1 cellular context compared by ENCODE assay signal in the genomic region with DNA sequence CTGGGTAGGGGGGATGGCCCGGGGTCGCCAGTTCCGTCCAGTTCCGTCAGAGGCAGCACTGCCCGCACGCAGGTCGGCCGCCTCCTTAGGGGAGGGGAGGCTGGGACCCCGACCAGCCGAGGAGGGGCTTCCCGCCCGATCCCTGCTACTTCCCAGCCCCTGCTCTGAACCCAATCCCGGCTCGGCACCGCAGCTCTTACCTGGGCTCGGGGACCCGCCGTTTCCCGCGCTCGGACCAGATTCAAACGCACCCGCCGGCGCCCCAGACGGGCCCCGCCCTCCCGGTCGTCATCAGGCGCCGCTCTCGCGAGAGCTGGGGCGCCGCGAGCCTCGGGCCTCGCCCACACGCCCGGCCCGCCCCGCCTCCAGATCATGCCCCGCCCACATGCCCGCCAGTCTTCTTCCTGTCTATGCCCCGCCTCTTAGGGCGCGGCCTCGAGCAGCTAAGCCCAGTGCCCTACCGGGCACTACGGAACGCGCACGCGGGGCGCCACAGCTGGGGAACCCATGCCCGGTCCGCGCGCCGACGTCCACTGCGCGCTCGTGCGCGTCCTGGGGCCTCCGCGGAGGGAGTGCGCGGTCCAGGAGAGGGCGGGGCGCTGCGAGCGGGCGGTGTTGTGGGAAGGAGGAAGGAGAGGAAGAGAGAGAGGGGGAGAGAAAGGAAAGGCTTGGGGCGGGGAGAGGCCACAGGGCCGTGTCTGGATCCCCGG.
A peak's percentile ranks its signal among the peaks of the same experiment; 100 is the strongest.
TF ChIP-seq lines count a peak whose summit lies in the region.

A gene with protein sequence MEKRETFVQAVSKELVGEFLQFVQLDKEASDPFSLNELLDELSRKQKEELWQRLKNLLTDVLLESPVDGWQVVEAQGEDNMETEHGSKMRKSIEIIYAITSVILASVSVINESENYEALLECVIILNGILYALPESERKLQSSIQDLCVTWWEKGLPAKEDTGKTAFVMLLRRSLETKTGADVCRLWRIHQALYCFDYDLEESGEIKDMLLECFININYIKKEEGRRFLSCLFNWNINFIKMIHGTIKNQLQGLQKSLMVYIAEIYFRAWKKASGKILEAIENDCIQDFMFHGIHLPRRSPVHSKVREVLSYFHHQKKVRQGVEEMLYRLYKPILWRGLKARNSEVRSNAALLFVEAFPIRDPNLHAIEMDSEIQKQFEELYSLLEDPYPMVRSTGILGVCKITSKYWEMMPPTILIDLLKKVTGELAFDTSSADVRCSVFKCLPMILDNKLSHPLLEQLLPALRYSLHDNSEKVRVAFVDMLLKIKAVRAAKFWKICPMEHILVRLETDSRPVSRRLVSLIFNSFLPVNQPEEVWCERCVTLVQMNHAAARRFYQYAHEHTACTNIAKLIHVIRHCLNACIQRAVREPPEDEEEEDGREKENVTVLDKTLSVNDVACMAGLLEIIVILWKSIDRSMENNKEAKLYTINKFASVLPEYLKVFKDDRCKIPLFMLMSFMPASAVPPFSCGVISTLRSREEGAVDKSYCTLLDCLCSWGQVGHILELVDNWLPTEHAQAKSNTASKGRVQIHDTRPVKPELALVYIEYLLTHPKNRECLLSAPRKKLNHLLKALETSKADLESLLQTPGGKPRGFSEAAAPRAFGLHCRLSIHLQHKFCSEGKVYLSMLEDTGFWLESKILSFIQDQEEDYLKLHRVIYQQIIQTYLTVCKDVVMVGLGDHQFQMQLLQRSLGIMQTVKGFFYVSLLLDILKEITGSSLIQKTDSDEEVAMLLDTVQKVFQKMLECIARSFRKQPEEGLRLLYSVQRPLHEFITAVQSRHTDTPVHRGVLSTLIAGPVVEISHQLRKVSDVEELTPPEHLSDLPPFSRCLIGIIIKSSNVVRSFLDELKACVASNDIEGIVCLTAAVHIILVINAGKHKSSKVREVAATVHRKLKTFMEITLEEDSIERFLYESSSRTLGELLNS (minus strand): TSS at position 281 of the 710 bp plus-strand sequence. CDS start 2,905 bp downstream, outside the sequence.

TF ChIP-seq in K562, 482 proteins besides CTCF, POLR2A, EP300 and RAD21 (continued from another document and continues in another):
- TF ChIP-seq, protein P1, sequence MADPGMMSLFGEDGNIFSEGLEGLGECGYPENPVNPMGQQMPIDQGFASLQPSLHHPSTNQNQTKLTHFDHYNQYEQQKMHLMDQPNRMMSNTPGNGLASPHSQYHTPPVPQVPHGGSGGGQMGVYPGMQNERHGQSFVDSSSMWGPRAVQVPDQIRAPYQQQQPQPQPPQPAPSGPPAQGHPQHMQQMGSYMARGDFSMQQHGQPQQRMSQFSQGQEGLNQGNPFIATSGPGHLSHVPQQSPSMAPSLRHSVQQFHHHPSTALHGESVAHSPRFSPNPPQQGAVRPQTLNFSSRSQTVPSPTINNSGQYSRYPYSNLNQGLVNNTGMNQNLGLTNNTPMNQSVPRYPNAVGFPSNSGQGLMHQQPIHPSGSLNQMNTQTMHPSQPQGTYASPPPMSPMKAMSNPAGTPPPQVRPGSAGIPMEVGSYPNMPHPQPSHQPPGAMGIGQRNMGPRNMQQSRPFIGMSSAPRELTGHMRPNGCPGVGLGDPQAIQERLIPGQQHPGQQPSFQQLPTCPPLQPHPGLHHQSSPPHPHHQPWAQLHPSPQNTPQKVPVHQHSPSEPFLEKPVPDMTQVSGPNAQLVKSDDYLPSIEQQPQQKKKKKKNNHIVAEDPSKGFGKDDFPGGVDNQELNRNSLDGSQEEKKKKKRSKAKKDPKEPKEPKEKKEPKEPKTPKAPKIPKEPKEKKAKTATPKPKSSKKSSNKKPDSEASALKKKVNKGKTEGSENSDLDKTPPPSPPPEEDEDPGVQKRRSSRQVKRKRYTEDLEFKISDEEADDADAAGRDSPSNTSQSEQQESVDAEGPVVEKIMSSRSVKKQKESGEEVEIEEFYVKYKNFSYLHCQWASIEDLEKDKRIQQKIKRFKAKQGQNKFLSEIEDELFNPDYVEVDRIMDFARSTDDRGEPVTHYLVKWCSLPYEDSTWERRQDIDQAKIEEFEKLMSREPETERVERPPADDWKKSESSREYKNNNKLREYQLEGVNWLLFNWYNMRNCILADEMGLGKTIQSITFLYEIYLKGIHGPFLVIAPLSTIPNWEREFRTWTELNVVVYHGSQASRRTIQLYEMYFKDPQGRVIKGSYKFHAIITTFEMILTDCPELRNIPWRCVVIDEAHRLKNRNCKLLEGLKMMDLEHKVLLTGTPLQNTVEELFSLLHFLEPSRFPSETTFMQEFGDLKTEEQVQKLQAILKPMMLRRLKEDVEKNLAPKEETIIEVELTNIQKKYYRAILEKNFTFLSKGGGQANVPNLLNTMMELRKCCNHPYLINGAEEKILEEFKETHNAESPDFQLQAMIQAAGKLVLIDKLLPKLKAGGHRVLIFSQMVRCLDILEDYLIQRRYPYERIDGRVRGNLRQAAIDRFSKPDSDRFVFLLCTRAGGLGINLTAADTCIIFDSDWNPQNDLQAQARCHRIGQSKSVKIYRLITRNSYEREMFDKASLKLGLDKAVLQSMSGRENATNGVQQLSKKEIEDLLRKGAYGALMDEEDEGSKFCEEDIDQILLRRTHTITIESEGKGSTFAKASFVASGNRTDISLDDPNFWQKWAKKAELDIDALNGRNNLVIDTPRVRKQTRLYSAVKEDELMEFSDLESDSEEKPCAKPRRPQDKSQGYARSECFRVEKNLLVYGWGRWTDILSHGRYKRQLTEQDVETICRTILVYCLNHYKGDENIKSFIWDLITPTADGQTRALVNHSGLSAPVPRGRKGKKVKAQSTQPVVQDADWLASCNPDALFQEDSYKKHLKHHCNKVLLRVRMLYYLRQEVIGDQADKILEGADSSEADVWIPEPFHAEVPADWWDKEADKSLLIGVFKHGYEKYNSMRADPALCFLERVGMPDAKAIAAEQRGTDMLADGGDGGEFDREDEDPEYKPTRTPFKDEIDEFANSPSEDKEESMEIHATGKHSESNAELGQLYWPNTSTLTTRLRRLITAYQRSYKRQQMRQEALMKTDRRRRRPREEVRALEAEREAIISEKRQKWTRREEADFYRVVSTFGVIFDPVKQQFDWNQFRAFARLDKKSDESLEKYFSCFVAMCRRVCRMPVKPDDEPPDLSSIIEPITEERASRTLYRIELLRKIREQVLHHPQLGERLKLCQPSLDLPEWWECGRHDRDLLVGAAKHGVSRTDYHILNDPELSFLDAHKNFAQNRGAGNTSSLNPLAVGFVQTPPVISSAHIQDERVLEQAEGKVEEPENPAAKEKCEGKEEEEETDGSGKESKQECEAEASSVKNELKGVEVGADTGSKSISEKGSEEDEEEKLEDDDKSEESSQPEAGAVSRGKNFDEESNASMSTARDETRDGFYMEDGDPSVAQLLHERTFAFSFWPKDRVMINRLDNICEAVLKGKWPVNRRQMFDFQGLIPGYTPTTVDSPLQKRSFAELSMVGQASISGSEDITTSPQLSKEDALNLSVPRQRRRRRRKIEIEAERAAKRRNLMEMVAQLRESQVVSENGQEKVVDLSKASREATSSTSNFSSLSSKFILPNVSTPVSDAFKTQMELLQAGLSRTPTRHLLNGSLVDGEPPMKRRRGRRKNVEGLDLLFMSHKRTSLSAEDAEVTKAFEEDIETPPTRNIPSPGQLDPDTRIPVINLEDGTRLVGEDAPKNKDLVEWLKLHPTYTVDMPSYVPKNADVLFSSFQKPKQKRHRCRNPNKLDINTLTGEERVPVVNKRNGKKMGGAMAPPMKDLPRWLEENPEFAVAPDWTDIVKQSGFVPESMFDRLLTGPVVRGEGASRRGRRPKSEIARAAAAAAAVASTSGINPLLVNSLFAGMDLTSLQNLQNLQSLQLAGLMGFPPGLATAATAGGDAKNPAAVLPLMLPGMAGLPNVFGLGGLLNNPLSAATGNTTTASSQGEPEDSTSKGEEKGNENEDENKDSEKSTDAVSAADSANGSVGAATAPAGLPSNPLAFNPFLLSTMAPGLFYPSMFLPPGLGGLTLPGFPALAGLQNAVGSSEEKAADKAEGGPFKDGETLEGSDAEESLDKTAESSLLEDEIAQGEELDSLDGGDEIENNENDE (IDR thresholded peaks at IDR 0.05; ENCODE audit: low read depth, low read length), result no peak
- TF ChIP-seq MEF2A (IDR thresholded peaks at IDR 0.05; ENCODE audit: control insufficient read depth, low read depth, low read length) (no peak; the same call in 1 of the 2 replicates), L3MBTL2 (IDR thresholded peaks at IDR 0.05) (peak; percentile 94), TAF15 (IDR thresholded peaks at IDR 0.05; ENCODE audit: low read depth, low read length) (no peak), NFIX (CRISPR knock-in tag; IDR thresholded peaks at IDR 0.05; ENCODE audit: low read depth) (no peak), NRF1 (conservative IDR thresholded peaks at IDR 0.05 in 1 of 2, IDR thresholded peaks at IDR 0.05 in 1 of 2) (peak; percentile 91 to 92), HEY1 (CRISPR knock-in tag; IDR thresholded peaks at IDR 0.05; ENCODE audit: borderline replicate concordance) (no peak), CBX2 (IDR thresholded peaks at IDR 0.05; ENCODE audit: insufficient read depth, low read length, poor library complexity, severe bottlenecking) (no peak), ZNF75A (CRISPR knock-in tag; IDR thresholded peaks at IDR 0.05) (no peak), ARNT (IDR thresholded peaks at IDR 0.05) (no peak), NEUROD1 (IDR thresholded peaks at IDR 0.05; ENCODE audit: borderline replicate concordance, low read depth, low read length, partially characterized antibody) (no peak), CXXC5 (CRISPR knock-in tag; IDR thresholded peaks at IDR 0.05) (peak; percentile 91), HDGF (IDR thresholded peaks at IDR 0.05) (no peak), ZNF644 (tag; IDR thresholded peaks at IDR 0.05; ENCODE audit: low read depth) (no peak)
- TF ChIP-seq, protein P2, sequence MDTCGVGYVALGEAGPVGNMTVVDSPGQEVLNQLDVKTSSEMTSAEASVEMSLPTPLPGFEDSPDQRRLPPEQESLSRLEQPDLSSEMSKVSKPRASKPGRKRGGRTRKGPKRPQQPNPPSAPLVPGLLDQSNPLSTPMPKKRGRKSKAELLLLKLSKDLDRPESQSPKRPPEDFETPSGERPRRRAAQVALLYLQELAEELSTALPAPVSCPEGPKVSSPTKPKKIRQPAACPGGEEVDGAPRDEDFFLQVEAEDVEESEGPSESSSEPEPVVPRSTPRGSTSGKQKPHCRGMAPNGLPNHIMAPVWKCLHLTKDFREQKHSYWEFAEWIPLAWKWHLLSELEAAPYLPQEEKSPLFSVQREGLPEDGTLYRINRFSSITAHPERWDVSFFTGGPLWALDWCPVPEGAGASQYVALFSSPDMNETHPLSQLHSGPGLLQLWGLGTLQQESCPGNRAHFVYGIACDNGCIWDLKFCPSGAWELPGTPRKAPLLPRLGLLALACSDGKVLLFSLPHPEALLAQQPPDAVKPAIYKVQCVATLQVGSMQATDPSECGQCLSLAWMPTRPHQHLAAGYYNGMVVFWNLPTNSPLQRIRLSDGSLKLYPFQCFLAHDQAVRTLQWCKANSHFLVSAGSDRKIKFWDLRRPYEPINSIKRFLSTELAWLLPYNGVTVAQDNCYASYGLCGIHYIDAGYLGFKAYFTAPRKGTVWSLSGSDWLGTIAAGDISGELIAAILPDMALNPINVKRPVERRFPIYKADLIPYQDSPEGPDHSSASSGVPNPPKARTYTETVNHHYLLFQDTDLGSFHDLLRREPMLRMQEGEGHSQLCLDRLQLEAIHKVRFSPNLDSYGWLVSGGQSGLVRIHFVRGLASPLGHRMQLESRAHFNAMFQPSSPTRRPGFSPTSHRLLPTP (IDR thresholded peaks at IDR 0.05; ENCODE audit: borderline replicate concordance, extremely low read depth, insufficient read length), result no peak
- TF ChIP-seq, protein P3, sequence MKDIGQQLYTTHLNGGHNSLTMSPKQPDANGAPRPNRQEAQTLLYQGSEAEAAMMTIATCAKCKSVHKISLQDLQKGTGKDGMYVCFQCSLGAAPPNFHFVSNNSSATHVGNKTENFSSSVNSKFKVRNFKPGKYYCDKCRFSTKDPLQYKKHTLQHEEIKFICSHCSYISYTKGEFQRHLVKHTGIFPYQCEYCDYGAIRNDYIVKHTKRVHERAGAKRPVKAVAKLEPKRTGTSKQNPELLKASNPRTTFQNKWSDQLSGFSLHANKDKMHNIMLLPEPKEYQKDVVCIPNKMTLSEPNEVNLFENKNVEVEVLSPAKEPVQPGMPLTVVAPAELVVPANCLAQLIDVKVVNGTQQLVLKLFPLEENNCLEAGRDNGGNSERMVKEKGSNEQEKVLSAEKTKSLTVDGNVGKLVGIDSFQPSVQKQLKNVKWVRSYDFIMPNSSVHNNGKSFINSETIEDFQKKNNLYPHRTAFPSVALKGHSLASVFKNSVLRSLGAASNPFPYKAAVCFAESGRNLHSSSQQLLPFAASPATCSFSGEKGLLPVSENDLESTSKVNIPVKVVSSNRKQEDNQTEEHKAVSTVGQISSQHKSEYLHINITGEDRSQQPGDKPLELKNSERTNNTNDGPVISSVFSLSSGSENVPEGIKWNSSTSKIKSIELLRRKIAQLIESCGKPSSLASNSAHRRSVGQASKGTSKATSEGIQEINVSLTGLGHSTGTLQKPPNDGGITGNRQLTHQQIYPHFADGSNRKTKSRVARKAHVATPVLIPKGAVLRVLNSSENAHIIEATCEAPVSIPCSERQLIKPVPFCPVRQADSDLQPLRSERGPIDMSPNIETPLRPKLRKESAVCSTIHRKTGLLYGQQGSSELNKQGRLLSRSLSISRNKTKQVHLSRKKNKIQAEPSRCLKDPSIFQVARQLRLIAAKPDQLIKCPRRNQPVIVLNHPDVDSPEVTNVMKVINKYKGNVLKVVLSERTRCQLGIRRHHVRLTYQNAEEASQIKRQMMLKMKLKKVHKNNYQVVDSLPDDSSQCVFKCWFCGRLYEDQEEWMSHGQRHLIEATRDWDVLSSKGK (CRISPR knock-in tag; IDR thresholded peaks at IDR 0.05), result no peak
- TF ChIP-seq, protein P4, sequence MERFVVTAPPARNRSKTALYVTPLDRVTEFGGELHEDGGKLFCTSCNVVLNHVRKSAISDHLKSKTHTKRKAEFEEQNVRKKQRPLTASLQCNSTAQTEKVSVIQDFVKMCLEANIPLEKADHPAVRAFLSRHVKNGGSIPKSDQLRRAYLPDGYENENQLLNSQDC (CRISPR knock-in tag; IDR thresholded peaks at IDR 0.05), result peak; percentile 58; the same call in 1 of the 2 replicates
- TF ChIP-seq, protein P5, sequence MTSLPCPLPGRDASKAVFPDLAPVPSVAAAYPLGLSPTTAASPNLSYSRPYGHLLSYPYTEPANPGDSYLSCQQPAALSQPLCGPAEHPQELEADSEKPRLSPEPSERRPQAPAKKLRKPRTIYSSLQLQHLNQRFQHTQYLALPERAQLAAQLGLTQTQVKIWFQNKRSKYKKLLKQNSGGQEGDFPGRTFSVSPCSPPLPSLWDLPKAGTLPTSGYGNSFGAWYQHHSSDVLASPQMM (CRISPR knock-in tag; IDR thresholded peaks at IDR 0.05), result no peak
- TF ChIP-seq, protein P6, sequence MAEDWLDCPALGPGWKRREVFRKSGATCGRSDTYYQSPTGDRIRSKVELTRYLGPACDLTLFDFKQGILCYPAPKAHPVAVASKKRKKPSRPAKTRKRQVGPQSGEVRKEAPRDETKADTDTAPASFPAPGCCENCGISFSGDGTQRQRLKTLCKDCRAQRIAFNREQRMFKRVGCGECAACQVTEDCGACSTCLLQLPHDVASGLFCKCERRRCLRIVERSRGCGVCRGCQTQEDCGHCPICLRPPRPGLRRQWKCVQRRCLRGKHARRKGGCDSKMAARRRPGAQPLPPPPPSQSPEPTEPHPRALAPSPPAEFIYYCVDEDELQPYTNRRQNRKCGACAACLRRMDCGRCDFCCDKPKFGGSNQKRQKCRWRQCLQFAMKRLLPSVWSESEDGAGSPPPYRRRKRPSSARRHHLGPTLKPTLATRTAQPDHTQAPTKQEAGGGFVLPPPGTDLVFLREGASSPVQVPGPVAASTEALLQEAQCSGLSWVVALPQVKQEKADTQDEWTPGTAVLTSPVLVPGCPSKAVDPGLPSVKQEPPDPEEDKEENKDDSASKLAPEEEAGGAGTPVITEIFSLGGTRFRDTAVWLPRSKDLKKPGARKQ (CRISPR knock-in tag; IDR thresholded peaks at IDR 0.05), result no peak
- TF ChIP-seq, protein P7, sequence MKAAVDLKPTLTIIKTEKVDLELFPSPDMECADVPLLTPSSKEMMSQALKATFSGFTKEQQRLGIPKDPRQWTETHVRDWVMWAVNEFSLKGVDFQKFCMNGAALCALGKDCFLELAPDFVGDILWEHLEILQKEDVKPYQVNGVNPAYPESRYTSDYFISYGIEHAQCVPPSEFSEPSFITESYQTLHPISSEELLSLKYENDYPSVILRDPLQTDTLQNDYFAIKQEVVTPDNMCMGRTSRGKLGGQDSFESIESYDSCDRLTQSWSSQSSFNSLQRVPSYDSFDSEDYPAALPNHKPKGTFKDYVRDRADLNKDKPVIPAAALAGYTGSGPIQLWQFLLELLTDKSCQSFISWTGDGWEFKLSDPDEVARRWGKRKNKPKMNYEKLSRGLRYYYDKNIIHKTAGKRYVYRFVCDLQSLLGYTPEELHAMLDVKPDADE (conservative IDR thresholded peaks at IDR 0.05; ENCODE audit: control insufficient read depth, low read depth, low read length), result no peak; the same call in 1 of the 2 replicates
